13 cellular contexts compared by ENCODE assay signal in genomic region chrY:7712274-7712673, GRCh38.
DNase-seq lines count a peak whose midpoint lies in the region; ATAC-seq and FAIRE-seq lines count a peak whose summit lies in the region.
"Had no signal": no experiment of that assay in that cellular context is flagged by ENCODE, and none has a peak within 500 bp of the region (broad histone marks: within the 10 kb centered on the region; RNA-seq: fewer than 3 reads in every experiment).

No MANE protein-coding gene starts in this region.

- peak; percentile 60 for DNase-seq in ELR (ENCODE audit: low read depth)
- DNase-seq in RCC 7860 (ENCODE audit: low spot score): peak; percentile 75
- DNase-seq in fibroblast of gingiva (ENCODE audit: low read depth): peak; percentile 51
- peak; percentile 56 for DNase-seq in renal cortical epithelial cell (ENCODE audit: low read depth)
- DNase-seq in activated CD4-positive, alpha-beta T cell treated with anti-CD3 and anti-CD28 coated beads, Interleukin-2, amount 50 U/mL, for 1 hour: no peak
- DNase-seq in NCI-H1092 (lab: John Stamatoyannopoulos, UW): no peak
- DNase-seq: CD4-positive, alpha-beta T cell; DMS79; NCI-H1436 treated with DMSO at 0.1 percent for 48 hours; NCI-H2081 treated with DMSO at 0.1 percent for 48 hours; NCI-H2227 treated with DMSO at 0.1 percent for 48 hours; OCI-M1 had no signal

- peak; percentile 91 for FAIRE-seq in RCC 7860 (lab: Jason Lieb, UNC)

- no peak for ATAC-seq in HG03139 (IDR thresholded peaks at IDR 0.05; ENCODE audit: unreplicated experiment)

Comparison
In these comparisons a context has a peak if more than half of its experiments do, and no peak if none do; other contexts are left out.
1. DNase-seq: peak in ELR (single experiment), RCC 7860 (single experiment), fibroblast of gingiva (single experiment) and renal cortical epithelial cell (single experiment); none in activated CD4-positive, alpha-beta T cell treated with anti-CD3 and anti-CD28 coated beads, Interleukin-2, amount 50 U/mL, for 1 hour (single experiment) and NCI-H1092 (single experiment).